Comparison of ENCODE assay signal across 9 cellular contexts in the genomic region with DNA sequence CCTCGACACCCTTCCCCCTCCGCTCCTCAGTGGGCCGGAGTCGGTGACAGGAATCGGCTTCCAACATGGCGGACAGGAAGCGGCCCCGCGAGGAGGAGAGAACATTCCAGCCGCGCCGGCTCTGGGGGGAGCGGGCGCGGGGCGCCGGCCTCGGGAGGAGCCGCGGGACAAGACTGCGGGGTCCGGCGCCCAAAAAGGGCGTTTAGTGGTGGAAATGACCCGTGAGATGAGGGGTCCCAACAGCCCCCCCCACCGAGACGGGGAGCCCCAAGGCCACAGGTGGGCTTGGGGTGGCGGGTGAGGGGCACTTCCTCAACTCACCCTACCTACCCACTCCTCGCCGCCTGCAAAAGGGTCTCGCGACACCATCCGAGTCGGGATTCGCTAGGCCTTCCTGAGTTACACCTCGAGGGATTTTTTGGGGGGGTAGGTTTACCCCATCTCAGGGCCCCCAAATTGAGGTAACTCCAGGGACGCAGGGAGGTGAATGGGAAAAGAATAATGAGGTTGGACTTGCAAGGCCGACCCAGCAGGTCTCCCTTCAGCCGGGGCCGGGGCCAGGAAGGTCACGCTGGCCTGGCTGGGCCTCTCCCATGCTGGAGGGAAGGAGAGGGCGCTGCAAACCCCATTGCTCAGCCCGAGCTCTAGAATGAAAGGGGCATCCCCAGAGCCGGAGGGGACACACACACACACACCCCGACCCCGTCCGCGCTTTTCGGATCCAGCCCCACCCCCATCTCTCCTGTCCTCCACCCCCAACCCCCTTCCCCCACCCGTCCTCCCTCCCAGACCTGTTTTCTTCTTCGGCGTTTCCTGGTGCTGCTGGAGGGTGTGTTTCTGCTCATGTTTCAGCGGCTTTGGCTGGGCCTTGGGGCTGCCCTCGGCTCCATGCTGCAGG. TPM values are rescaled to one million over a fixed set of nuclear protein-coding genes. Genes with fewer than 3 reads are reported as not detected.
DNase-seq lines count a peak whose midpoint lies in the region; FAIRE-seq and TF ChIP-seq lines count a peak whose summit lies in the region.
"Had no signal": no experiment of that assay in that cellular context is flagged by ENCODE, and none has a peak within 500 bp of the region (broad histone marks: within the 10 kb centered on the region; RNA-seq: fewer than 3 reads in every experiment).

No MANE protein-coding gene starts in this region.

- H3K27me3 ChIP-seq in bronchial epithelial cell (ENCODE audit: control insufficient read depth, insufficient read depth, low read length), result no peaks in the 10 kb centered on the region

- DNase-seq in C1 segment of cervical spinal cord (lab: John Stamatoyannopoulos, UW) (peak in 13 of 14 donors; percentile 25 to 85 (median 64)), GM20000 (ENCODE audit: low spot score) (peak; percentile 79), NCI-H1092 (lab: John Stamatoyannopoulos, UW) (peak; percentile 54), bronchial epithelial cell (ENCODE audit: low read depth) (peak; percentile 16), iris pigment epithelial cell (ENCODE audit: low read depth) (peak; percentile 45), amniotic stem cell (lab: John Stamatoyannopoulos, UW) (no peak)
- DNase-seq in stimulated activated CD4-positive, alpha-beta T cell treated with anti-CD3 and anti-CD28 coated beads, Interleukin-12 subunit alpha, Interleukin-12 subunit beta, amount 100 ng/mL, for 24 hours (ENCODE audit: low read depth in 2 of 2), result peak; percentile 33 to 52

- H3K4me3 ChIP-seq in WI38 (ENCODE audit: low read depth, low read length) (peak overlapping the region; percentile 99), bronchial epithelial cell (ENCODE audit: low read depth, low read length) (peak overlapping the region; percentile 98)

- FAIRE-seq in bronchial epithelial cell (lab: Jason Lieb, UNC), result no peak

- no peak for TF ChIP-seq CTCF in GM20000 (IDR thresholded peaks at IDR 0.05; ENCODE audit: extremely low read depth, missing control alignments)
- no peak for TF ChIP-seq CTCF in WI38 (IDR thresholded peaks at IDR 0.05; ENCODE audit: low read depth, low read length)
- TF ChIP-seq CTCF in bronchial epithelial cell (IDR thresholded peaks at IDR 0.05; ENCODE audit: insufficient read depth, low read length, severe bottlenecking), result no peak

- peaks cover 3% of the 10 kb centered on the region for H3K36me3 ChIP-seq in bronchial epithelial cell (ENCODE audit: control insufficient read depth, insufficient read depth, low read length)

RNA-seq across cellular contexts. Expression of a gene that starts 0.7 kb away (rescaled TPM):
- total RNA-seq in bronchial epithelial cell, result 26.9 and 32.8 TPM in 2 replicates

RNA-seq across cellular contexts. Expression of a gene that starts 46.6 kb away (rescaled TPM):
- total RNA-seq in bronchial epithelial cell, result not detected in 2 replicates
- total RNA-seq: activated CD8-positive, alpha-beta memory T cell treated with anti-CD3 and anti-CD28 coated beads for 36 hours had no signal
